In the genomic region with DNA sequence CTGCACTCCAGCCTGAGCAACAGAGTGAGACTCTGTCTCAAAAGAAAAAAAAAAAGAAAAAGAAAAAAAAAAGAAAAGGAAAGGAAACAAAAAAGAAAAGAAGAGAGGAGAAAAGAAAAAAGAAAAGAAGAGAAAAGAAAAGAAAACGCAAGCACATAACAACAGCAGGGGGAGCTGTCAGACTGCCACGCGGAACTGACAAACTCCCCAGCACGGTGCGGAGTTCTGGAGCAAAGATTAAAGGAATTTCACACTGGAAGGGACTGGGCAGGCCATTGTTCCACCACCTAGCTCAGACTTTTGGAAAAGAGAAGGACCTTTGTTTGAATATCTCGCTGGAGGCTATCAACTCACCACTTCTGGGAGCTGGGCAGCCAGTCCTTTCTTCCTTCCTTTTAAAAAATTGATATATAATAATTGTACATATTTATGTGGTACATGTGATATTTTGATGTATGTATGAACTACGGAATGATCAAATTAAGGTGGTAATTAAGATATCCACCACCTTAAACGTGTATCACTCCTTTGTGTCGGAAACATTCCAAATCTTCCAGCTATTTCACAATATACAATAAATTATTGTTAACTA, we compare ENCODE assay signal across 9 cellular contexts. TPM values are rescaled to one million over a fixed set of nuclear protein-coding genes. Genes with fewer than 3 reads are reported as not detected.
DNase-seq lines count a peak whose midpoint lies in the region; ATAC-seq and TF ChIP-seq lines count a peak whose summit lies in the region.
"Had no signal": no experiment of that assay in that cellular context is flagged by ENCODE, and none has a peak within 500 bp of the region (broad histone marks: within the 10 kb centered on the region; RNA-seq: fewer than 3 reads in every experiment).

No MANE protein-coding gene starts in this region.

- no peak overlapping the region for H3K4me3 ChIP-seq in tibial artery
- H3K4me3 ChIP-seq: SK-N-MC had no signal

- no peaks in the 10 kb centered on the region for H3K36me3 ChIP-seq in tibial artery

- peaks cover 0 to 10% (median 4%) of the 10 kb centered on the region in 4 donors for H3K4me1 ChIP-seq in tibial artery

- H3K9me3 ChIP-seq in tibial artery, result no peaks in the 10 kb centered on the region

- CTCF ChIA-PET in HEK293T (lab: Yijun Ruan, JAX) (interaction anchor here (0.7 to 1.0 kb wide), 4 partner anchors 12 to 364 kb away, joined by 3 to 8 read pairs (median 5); no protein-coding TSS in a partner anchor), WTC11 (lab: Charles Lee) (interaction anchor here (0.6 to 2.8 kb wide), 22 partner anchors 8 to 1393 kb away, joined by 3 to 59 read pairs (median 4); no protein-coding TSS in a partner anchor)

- no peaks in the 10 kb centered on the region for H3K27me3 Mint-ChIP-seq in WTC11 (ENCODE audit: low read depth)

- POLR2A ChIA-PET in HEK293T (lab: Yijun Ruan, JAX) (no interaction called here), WTC11 (lab: Charles Lee) (interaction anchor here (0.5 kb wide), 1 partner anchor 267 kb away, joined by 3 read pairs; no protein-coding TSS in a partner anchor)

- intact Hi-C loops in tibial artery (cut with DNase I; ENCODE audit: low total_unique reads), result no loop called here

- H3K36me3 Mint-ChIP-seq in WTC11, result no peaks in the 10 kb centered on the region

- H3K4me3 Mint-ChIP-seq in WTC11, result no peak overlapping the region

- TF ChIP-seq CTCF in WTC11 (IDR thresholded peaks at IDR 0.05) (peak; percentile 67), tibial artery (IDR thresholded peaks at IDR 0.05) (peak; percentile 28 to 41)

- H3K27me3 ChIP-seq in tibial artery, result no peaks in the 10 kb centered on the region

- DNase-seq in COR-L47 (lab: John Stamatoyannopoulos, UW) (peak; percentile 23), HEK293T (ENCODE audit: extremely low spot score) (peak; percentile 41), WTC11 (ENCODE audit: low spot score) (peak; percentile 64), iPS DF 19.7 (ENCODE audit: low read depth, low spot score) (peak; percentile 23), tibial artery (no peak)

- peaks cover 24% of the 10 kb centered on the region for H3K4me1 Mint-ChIP-seq in WTC11

- H3K27ac Mint-ChIP-seq in WTC11, result no peak overlapping the region

- peak; percentile 94 for ATAC-seq in WTC11
- ATAC-seq in HG03354 (IDR thresholded peaks at IDR 0.05; ENCODE audit: poor library complexity, severe bottlenecking, unreplicated experiment), result no peak
- no peak for ATAC-seq in HG03439 (IDR thresholded peaks at IDR 0.05; ENCODE audit: unreplicated experiment)
- ATAC-seq in GM19395 (IDR thresholded peaks at IDR 0.05; ENCODE audit: unreplicated experiment), result no peak

- no peaks in the 10 kb centered on the region for H3K9me3 Mint-ChIP-seq in WTC11

- no peak overlapping the region for H3K27ac ChIP-seq in tibial artery
- H3K27ac ChIP-seq: SK-N-MC had no signal

TF ChIP-seq in HEK293T, 16 proteins besides CTCF, POLR2A, EP300 and RAD21:
- TF ChIP-seq ELF4 (IDR thresholded peaks at IDR 0.05), result no peak
- no peak for TF ChIP-seq SP1 (IDR thresholded peaks at IDR 0.05)
- TF ChIP-seq L3MBTL2 (conservative IDR thresholded peaks at IDR 0.05), result no peak
- no peak for TF ChIP-seq BHLHE40 (IDR thresholded peaks at IDR 0.05; ENCODE audit: borderline replicate concordance)
- no peak for TF ChIP-seq CTBP1 (IDR thresholded peaks at IDR 0.05; ENCODE audit: borderline replicate concordance)

TF ChIP-seq in WTC11, 78 proteins besides CTCF, POLR2A, EP300 and RAD21:
- no peak for TF ChIP-seq SP1 (CRISPR knock-in tag; conservative IDR thresholded peaks at IDR 0.05)
- no peak for TF ChIP-seq FOXK1 (CRISPR knock-in tag; IDR thresholded peaks at IDR 0.05)
- TF ChIP-seq, protein P1, sequence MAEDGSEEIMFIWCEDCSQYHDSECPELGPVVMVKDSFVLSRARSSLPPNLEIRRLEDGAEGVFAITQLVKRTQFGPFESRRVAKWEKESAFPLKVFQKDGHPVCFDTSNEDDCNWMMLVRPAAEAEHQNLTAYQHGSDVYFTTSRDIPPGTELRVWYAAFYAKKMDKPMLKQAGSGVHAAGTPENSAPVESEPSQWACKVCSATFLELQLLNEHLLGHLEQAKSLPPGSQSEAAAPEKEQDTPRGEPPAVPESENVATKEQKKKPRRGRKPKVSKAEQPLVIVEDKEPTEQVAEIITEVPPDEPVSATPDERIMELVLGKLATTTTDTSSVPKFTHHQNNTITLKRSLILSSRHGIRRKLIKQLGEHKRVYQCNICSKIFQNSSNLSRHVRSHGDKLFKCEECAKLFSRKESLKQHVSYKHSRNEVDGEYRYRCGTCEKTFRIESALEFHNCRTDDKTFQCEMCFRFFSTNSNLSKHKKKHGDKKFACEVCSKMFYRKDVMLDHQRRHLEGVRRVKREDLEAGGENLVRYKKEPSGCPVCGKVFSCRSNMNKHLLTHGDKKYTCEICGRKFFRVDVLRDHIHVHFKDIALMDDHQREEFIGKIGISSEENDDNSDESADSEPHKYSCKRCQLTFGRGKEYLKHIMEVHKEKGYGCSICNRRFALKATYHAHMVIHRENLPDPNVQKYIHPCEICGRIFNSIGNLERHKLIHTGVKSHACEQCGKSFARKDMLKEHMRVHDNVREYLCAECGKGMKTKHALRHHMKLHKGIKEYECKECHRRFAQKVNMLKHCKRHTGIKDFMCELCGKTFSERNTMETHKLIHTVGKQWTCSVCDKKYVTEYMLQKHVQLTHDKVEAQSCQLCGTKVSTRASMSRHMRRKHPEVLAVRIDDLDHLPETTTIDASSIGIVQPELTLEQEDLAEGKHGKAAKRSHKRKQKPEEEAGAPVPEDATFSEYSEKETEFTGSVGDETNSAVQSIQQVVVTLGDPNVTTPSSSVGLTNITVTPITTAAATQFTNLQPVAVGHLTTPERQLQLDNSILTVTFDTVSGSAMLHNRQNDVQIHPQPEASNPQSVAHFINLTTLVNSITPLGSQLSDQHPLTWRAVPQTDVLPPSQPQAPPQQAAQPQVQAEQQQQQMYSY (CRISPR knock-in tag; IDR thresholded peaks at IDR 0.05), result no peak
- TF ChIP-seq, protein P2, sequence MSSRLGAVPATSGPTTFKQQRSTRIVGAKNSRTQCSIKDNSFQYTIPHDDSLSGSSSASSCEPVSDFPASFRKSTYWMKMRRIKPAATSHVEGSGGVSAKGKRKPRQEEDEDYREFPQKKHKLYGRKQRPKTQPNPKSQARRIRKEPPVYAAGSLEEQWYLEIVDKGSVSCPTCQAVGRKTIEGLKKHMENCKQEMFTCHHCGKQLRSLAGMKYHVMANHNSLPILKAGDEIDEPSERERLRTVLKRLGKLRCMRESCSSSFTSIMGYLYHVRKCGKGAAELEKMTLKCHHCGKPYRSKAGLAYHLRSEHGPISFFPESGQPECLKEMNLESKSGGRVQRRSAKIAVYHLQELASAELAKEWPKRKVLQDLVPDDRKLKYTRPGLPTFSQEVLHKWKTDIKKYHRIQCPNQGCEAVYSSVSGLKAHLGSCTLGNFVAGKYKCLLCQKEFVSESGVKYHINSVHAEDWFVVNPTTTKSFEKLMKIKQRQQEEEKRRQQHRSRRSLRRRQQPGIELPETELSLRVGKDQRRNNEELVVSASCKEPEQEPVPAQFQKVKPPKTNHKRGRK (CRISPR knock-in tag; IDR thresholded peaks at IDR 0.05; ENCODE audit: borderline replicate concordance), result 0 out of 2 replicates have a peak, but pooled peaks have one; percentile 38
- TF ChIP-seq, protein P3, sequence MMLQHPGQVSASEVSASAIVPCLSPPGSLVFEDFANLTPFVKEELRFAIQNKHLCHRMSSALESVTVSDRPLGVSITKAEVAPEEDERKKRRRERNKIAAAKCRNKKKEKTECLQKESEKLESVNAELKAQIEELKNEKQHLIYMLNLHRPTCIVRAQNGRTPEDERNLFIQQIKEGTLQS (CRISPR knock-in tag; conservative IDR thresholded peaks at IDR 0.05), result no peak

RNA-seq across cellular contexts. Expression of gene DPPA2, which starts 40.5 kb away (rescaled TPM):
- total RNA-seq in WTC11 (2021), result 14.9 to 15.8 TPM (median 15.0 TPM) in 3 replicates

Comparison
In these comparisons a context has a peak if more than half of its experiments do, and no peak if none do; other contexts are left out.
1. DNase-seq: peak in COR-L47 (single experiment), HEK293T (single experiment), WTC11 (single experiment) and iPS DF 19.7 (single experiment); none in tibial artery (0 of 2).